8 cellular contexts compared by ENCODE assay signal in genomic region chr19:57803265-57803593, GRCh38. TPM values are rescaled to one million over a fixed set of nuclear protein-coding genes. Genes with fewer than 3 reads are reported as not detected.
A peak's percentile ranks its signal among the peaks of the same experiment; 100 is the strongest.
DNase-seq lines count a peak whose midpoint lies in the region; ATAC-seq, FAIRE-seq and TF ChIP-seq lines count a peak whose summit lies in the region.

No MANE protein-coding gene starts in this region.

- H3K4me3 Mint-ChIP-seq in stimulated activated memory B cell treated with anti-CD40 and anti-IgM and Interleukin-4, amounts not matched to agents 10 μg/mL and 1 μg/mL and 100 μg/mL, for 72 hours, result peak overlapping the region; percentile 69

- TF ChIP-seq CTCF in astrocyte of the spinal cord (IDR thresholded peaks at IDR 0.05; ENCODE audit: low read depth, low read length), result no peak
- TF ChIP-seq CTCF in kidney (IDR thresholded peaks at IDR 0.05; ENCODE audit: borderline replicate concordance, extremely low read depth, insufficient read depth), result no peak
- no peak for TF ChIP-seq CTCF in mucosa of descending colon (IDR thresholded peaks at IDR 0.05)

- FAIRE-seq in kidney (lab: Jason Lieb, UNC), result no peak

- no peaks in the 10 kb centered on the region for H3K9me3 ChIP-seq in HUES64 (ENCODE audit: insufficient read depth, low read depth, low read length)
- no peaks in the 10 kb centered on the region for H3K9me3 ChIP-seq in kidney (ENCODE audit: control insufficient read depth in 1 of 2, low read length in 2 of 2)
- no peaks in the 10 kb centered on the region for H3K9me3 ChIP-seq in mucosa of descending colon

- peak overlapping the region; percentile 63 for H3K4me3 ChIP-seq in HUES64 (ENCODE audit: low read length)
- peak overlapping the region; percentile 83 for H3K4me3 ChIP-seq in astrocyte of the spinal cord (ENCODE audit: low read depth, low read length)
- H3K4me3 ChIP-seq in kidney (ENCODE audit: low read length in 2 of 2), result peak overlapping the region; percentile 53 to 73
- no peak overlapping the region for H3K4me3 ChIP-seq in mucosa of descending colon

- no peaks in the 10 kb centered on the region for H3K27me3 ChIP-seq in HUES64 (ENCODE audit: insufficient read depth, low read length)

- H3K9ac ChIP-seq in HUES64 (ENCODE audit: low read depth, low read length) (peak overlapping the region; percentile 88), kidney (ENCODE audit: low read length in 2 of 2) (peak overlapping the region; percentile 8 to 57)

- H3K27ac Mint-ChIP-seq in stimulated activated memory B cell treated with anti-CD40 and anti-IgM and Interleukin-4, amounts not matched to agents 10 μg/mL and 1 μg/mL and 100 μg/mL, for 72 hours, result peak overlapping the region; percentile 76

- H3K4me1 ChIP-seq in HUES64 (ENCODE audit: insufficient read depth, low read length), result peaks cover 45% of the 10 kb centered on the region
- H3K4me1 ChIP-seq in kidney (ENCODE audit: control insufficient read depth in 1 of 2, insufficient read depth in 1 of 2, low read depth in 1 of 2, low read length in 2 of 2), result peaks cover 0 to 2% of the 10 kb centered on the region in 2 donors
- H3K4me1 ChIP-seq in mucosa of descending colon (ENCODE audit: low read depth), result peaks cover 27% of the 10 kb centered on the region

- H3K36me3 ChIP-seq in HUES64 (ENCODE audit: insufficient read depth, low read length), result peaks cover 12% of the 10 kb centered on the region
- peaks cover 4 to 6% of the 10 kb centered on the region in 2 donors for H3K36me3 ChIP-seq in kidney (ENCODE audit: control insufficient read depth in 1 of 2, insufficient read depth in 2 of 2, low read length in 2 of 2)
- no peaks in the 10 kb centered on the region for H3K36me3 ChIP-seq in mucosa of descending colon (ENCODE audit: low read depth)

- H3K36me3 Mint-ChIP-seq in stimulated activated memory B cell treated with anti-CD40 and anti-IgM and Interleukin-4, amounts not matched to agents 10 μg/mL and 1 μg/mL and 100 μg/mL, for 72 hours, result peaks cover 30% of the 10 kb centered on the region

- ATAC-seq in stimulated activated memory B cell treated with anti-CD40 and anti-IgM and Interleukin-4, amounts not matched to agents 10 μg/mL and 1 μg/mL and 100 μg/mL, for 72 hours, result no peak
- ATAC-seq in mucosa of descending colon, result no peak

- H3K9me3 Mint-ChIP-seq in stimulated activated memory B cell treated with anti-CD40 and anti-IgM and Interleukin-4, amounts not matched to agents 10 μg/mL and 1 μg/mL and 100 μg/mL, for 72 hours, result no peaks in the 10 kb centered on the region

- no peak for DNase-seq in astrocyte of the spinal cord (ENCODE audit: low read depth, low spot score)
- no peak for DNase-seq in kidney
- no peak for DNase-seq in T-helper 9 cell
- DNase-seq in mucosa of descending colon, result no peak
- DNase-seq in NCI-H748 treated with DMSO at 0.1 percent for 48 hours (lab: John Stamatoyannopoulos, UW), result no peak
- DNase-seq in SHP77 (lab: John Stamatoyannopoulos, UW), result no peak

- no peaks in the 10 kb centered on the region for H3K27me3 Mint-ChIP-seq in stimulated activated memory B cell treated with anti-CD40 and anti-IgM and Interleukin-4, amounts not matched to agents 10 μg/mL and 1 μg/mL and 100 μg/mL, for 72 hours

- intact Hi-C loops in kidney (cut with DNase I), result no loop called here
- intact Hi-C loops in mucosa of descending colon (cut with DNase I, micrococcal nuclease), result no loop called here

- peaks cover 44% of the 10 kb centered on the region for H3K4me1 Mint-ChIP-seq in stimulated activated memory B cell treated with anti-CD40 and anti-IgM and Interleukin-4, amounts not matched to agents 10 μg/mL and 1 μg/mL and 100 μg/mL, for 72 hours

- in situ Hi-C loops in astrocyte of the spinal cord (cut with HindIII; ENCODE audit: low sequenced_read_pairs), result no loop called here

- H3K27ac ChIP-seq in HUES64 (ENCODE audit: low read depth, low read length) (peak overlapping the region; percentile 96), kidney (ENCODE audit: low read depth in 2 of 2, low read length in 2 of 2) (peak overlapping the region in 1 of 2 donors; percentile 81)

- WGBS in HUES64, result 3% methylated on average over 6 of the region's 6 CpGs

RNA-seq across cellular contexts. Expression of gene ZNF552, which starts 11.5 kb away (rescaled TPM):
- polyA plus RNA-seq in HUES64 (2013, experiment 1 of 2), result 7.9 TPM
- 5.1 TPM for polyA plus RNA-seq in HUES64 (2013, experiment 2 of 2)
- total RNA-seq in kidney, result 13.8 TPM
- 10.7 TPM for polyA plus RNA-seq in kidney (ENCODE audit: insufficient read depth, low read depth, low replicate concordance)
- 10 to 100 TPM; 18.7 to 33.1 (median 27.9) TPM for total RNA-seq in mucosa of descending colon

RNA-seq across cellular contexts. Expression of gene ZNF587B, which starts 26.9 kb away (rescaled TPM):
- polyA plus RNA-seq in HUES64 (2013, experiment 1 of 2), result 18.8 TPM
- 19.2 TPM for polyA plus RNA-seq in HUES64 (2013, experiment 2 of 2)
- 23.6 TPM for total RNA-seq in kidney
- 5.1 TPM for polyA plus RNA-seq in kidney (ENCODE audit: insufficient read depth, low read depth, low replicate concordance)
- 10 to 100 TPM; 13.9 to 21.1 (median 18.3) TPM for total RNA-seq in mucosa of descending colon

RNA-seq across cellular contexts. Expression of gene ZNF586, which starts 33.8 kb away (rescaled TPM):
- polyA plus RNA-seq in HUES64 (2013, experiment 1 of 2), result 7.9 TPM
- polyA plus RNA-seq in HUES64 (2013, experiment 2 of 2), result 8.0 TPM
- total RNA-seq in kidney, result 18.7 TPM
- polyA plus RNA-seq in kidney (ENCODE audit: insufficient read depth, low read depth, low replicate concordance), result 6.3 TPM
- 10 to 100 TPM; 16.4 to 25.2 (median 20.4) TPM for total RNA-seq in mucosa of descending colon

RNA-seq across cellular contexts. Expression of gene ZNF587, which starts 46.4 kb away (rescaled TPM):
- polyA plus RNA-seq in HUES64 (2013, experiment 1 of 2), result 10.7 TPM
- 11.9 TPM for polyA plus RNA-seq in HUES64 (2013, experiment 2 of 2)
- total RNA-seq in kidney, result 37.3 TPM
- 3.7 TPM for polyA plus RNA-seq in kidney (ENCODE audit: insufficient read depth, low read depth, low replicate concordance)
- 10 to 100 TPM; 51.9 to 80.7 (median 61.0) TPM for total RNA-seq in mucosa of descending colon

RNA-seq across cellular contexts. Expression of gene ZNF776, which starts 56.6 kb away (rescaled TPM):
- polyA plus RNA-seq in HUES64 (2013, experiment 1 of 2), result 10.5 TPM
- polyA plus RNA-seq in HUES64 (2013, experiment 2 of 2), result 10.8 TPM
- total RNA-seq in kidney (20.5 TPM), mucosa of descending colon (10 to 100 TPM; 10.4 to 16.5 (median 14.5) TPM)
- 5.6 TPM for polyA plus RNA-seq in kidney (ENCODE audit: insufficient read depth, low read depth, low replicate concordance)
